Comparison of ENCODE assay signal across 8 cellular contexts in the genomic region with DNA sequence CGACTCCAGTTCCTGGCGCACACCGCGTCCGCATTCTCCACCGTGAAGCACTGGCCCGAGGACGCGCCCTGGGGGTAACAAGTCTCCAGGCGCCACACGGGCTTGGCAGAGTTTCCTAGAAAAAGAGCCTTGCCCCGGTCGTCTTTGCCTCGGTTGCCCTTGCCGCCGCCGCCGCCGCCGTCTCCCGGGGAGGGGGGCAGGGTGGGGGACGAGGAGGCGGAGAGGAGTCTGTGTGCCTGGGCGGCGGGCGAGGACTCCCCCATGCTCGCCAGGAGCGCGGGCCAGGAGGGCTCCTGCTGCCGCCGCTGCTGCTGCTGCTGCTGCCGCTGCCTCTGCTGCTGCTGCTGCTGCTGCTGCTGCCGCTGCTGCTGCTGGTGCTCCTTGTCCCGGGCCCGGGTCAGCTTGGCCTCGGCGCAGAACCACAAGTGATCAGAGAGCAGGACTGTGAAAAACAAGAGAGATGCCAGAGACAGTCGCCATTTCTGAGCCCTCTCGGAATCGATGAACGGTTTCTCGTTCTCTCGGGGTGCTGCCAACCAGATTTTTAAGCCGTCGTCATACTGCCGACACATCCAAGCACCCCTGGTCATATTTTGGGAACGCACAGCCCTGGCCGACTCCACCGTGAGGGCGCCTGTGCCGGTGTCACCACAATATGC.
DNase-seq lines count a peak whose midpoint lies in the region; ATAC-seq and TF ChIP-seq lines count a peak whose summit lies in the region.

No MANE protein-coding gene starts in this region.

- H3K27me3 ChIP-seq in body of pancreas (peaks cover 0 to 11% of the 10 kb centered on the region in 2 donors), left lung (peaks cover 34 to 61% of the 10 kb centered on the region in 2 donors), upper lobe of left lung (peaks cover 0 to 25% (median 6%) of the 10 kb centered on the region in 4 donors)

- H3K36me3 ChIP-seq in body of pancreas (replicated peaks in 1 of 2; ENCODE audit: insufficient read depth in 1 of 2, low read depth in 2 of 2): no peaks in the 10 kb centered on the region
- no peaks in the 10 kb centered on the region for H3K36me3 ChIP-seq in left lung
- no peaks in the 10 kb centered on the region for H3K36me3 ChIP-seq in upper lobe of left lung

- TF ChIP-seq CTCF in AG09309 (IDR thresholded peaks at IDR 0.05; ENCODE audit: control insufficient read depth, insufficient read depth, low read depth, low read length, missing control alignments) (no peak), body of pancreas (IDR thresholded peaks at IDR 0.05) (no peak), left lung (IDR thresholded peaks at IDR 0.05) (no peak), upper lobe of left lung (IDR thresholded peaks at IDR 0.05) (no peak)

- 0 to 1% methylated on average over 36 to 51 of the region's 51 CpGs for WGBS in body of pancreas, 2 donors
- 1 to 7% methylated on average over 18 to 47 of the region's 51 CpGs for WGBS in upper lobe of left lung, 2 donors

- ATAC-seq in body of pancreas: peak; percentile 7
- ATAC-seq in left lung: peak; percentile 54
- ATAC-seq in upper lobe of left lung (ENCODE audit: low FRiP score in 2 of 2): peak; percentile 28 to 33

- DNase-seq in AG09309 (ENCODE audit: low read depth) (no peak), NCI-H1092 (lab: John Stamatoyannopoulos, UW) (peak; percentile 77), body of pancreas (peak; percentile 20 to 40 (median 29)), left lung (peak in 1 of 2 donors; percentile 78), upper lobe of left lung (peak; percentile 33 to 80), posterior vena cava (ENCODE audit: low spot score) (no peak), NCI-H446 treated with DMSO at 0.1 percent for 48 hours (lab: John Stamatoyannopoulos, UW) (no peak)
- DNase-seq in stimulated activated CD4-positive, alpha-beta T cell treated with anti-CD3 and anti-CD28 coated beads, Interleukin-4, amount 100 ng/mL, for 4 hours: no peak

- intact Hi-C loops in body of pancreas (cut with DNase I): no loop called here
- intact Hi-C loops in left lung (cut with DNase I): no loop called here
- intact Hi-C loops in posterior vena cava (cut with DNase I): no loop called here

- H3K4me1 ChIP-seq in body of pancreas (peaks cover 31% of the 10 kb centered on the region), left lung (peaks cover 5 to 20% of the 10 kb centered on the region in 2 donors), upper lobe of left lung (peaks cover 10 to 37% (median 23%) of the 10 kb centered on the region in 4 donors)

- H3K9me3 ChIP-seq in body of pancreas (no peaks in the 10 kb centered on the region), left lung (no peaks in the 10 kb centered on the region), upper lobe of left lung (no peaks in the 10 kb centered on the region)

- no peak overlapping the region for H3K27ac ChIP-seq in body of pancreas
- no peak overlapping the region for H3K27ac ChIP-seq in left lung
- H3K27ac ChIP-seq in upper lobe of left lung: no peak overlapping the region

- TF ChIP-seq EP300 in upper lobe of left lung (IDR thresholded peaks at IDR 0.05): no peak

- TF ChIP-seq POLR2A in body of pancreas (IDR thresholded peaks at IDR 0.05) (no peak), upper lobe of left lung (IDR thresholded peaks at IDR 0.05) (no peak)

- H3K4me3 ChIP-seq in AG09309 (ENCODE audit: control insufficient read depth, low read depth, low read length) (peak overlapping the region; percentile 70), body of pancreas (no peak overlapping the region), left lung (peak overlapping the region; percentile 1 to 28), upper lobe of left lung (peak overlapping the region in 3 of 4 donors; percentile 52 to 58 (median 53))

Comparison
In these comparisons a context has a peak if more than half of its experiments do, and no peak if none do; other contexts are left out.
1. DNase-seq: peak in NCI-H1092 (single experiment), body of pancreas (4 of 4) and upper lobe of left lung (2 of 2); none in AG09309 (single experiment), posterior vena cava (single experiment), NCI-H446 treated with DMSO at 0.1 percent for 48 hours (single experiment) and stimulated activated CD4-positive, alpha-beta T cell treated with anti-CD3 and anti-CD28 coated beads, Interleukin-4, amount 100 ng/mL, for 4 hours (0 of 2).
2. H3K4me3 ChIP-seq: peak in AG09309 (single experiment), left lung (2 of 2) and upper lobe of left lung (3 of 4); none in body of pancreas (0 of 2).
3. Peak in every context shown above with its lines, with median percentiles within 50 percentile points of each other: ATAC-seq.